Comparison of ENCODE assay signal across 8 cellular contexts in genomic region chr12:51591020-51591901, GRCh38. TPM values are rescaled to one million over a fixed set of nuclear protein-coding genes. Genes with fewer than 3 reads are reported as not detected.
DNase-seq lines count a peak whose midpoint lies in the region; ATAC-seq and TF ChIP-seq lines count a peak whose summit lies in the region.

Gene SCN8A (plus strand): TSS chr12:51591233. CDS start chr12:51662818, 71,585 bp downstream.

- no peak within 1 kb of the TSS for H3K27ac Mint-ChIP-seq in T-helper 2 cell treated with Interferon-gamma antibody and Interleukin-4, amounts not matched to agents 5 μg/mL and 100 μg/mL, for 36 hours

- in situ Hi-C loops in KBM-7 (cut with MboI; ENCODE audit: low pct_unique_long_range_greater_than_20kb, low sequenced_read_pairs): no loop called here

- peaks cover 18% of the 10 kb centered on the region for H3F3A ChIP-seq in smooth muscle cell (ENCODE audit: low read depth)

- H3K4me1 ChIP-seq in body of pancreas: peaks cover 12% of the 10 kb centered on the region
- peaks cover 10% of the 10 kb centered on the region; the same call in 1 of the 2 replicates for H3K4me1 ChIP-seq in iPS-20b (ENCODE audit: insufficient read depth, low read length)
- peaks cover 5% of the 10 kb centered on the region for H3K4me1 ChIP-seq in smooth muscle cell (ENCODE audit: low read depth)

- peaks cover 9% of the 10 kb centered on the region for H3K4me1 Mint-ChIP-seq in T-helper 2 cell treated with Interferon-gamma antibody and Interleukin-4, amounts not matched to agents 5 μg/mL and 100 μg/mL, for 36 hours (ENCODE audit: low read depth)

- peak; percentile 64 for ATAC-seq in body of pancreas
- ATAC-seq in HG02884 (IDR thresholded peaks at IDR 0.05; ENCODE audit: unreplicated experiment): no peak

- 2% methylated on average over 14 to 40 of the region's 90 CpGs for WGBS in body of pancreas, 2 donors
- WGBS in smooth muscle cell (ENCODE audit: low lambda C conversion rate): under 1% methylated on average over 27 of the region's 90 CpGs

- H2AFZ ChIP-seq in smooth muscle cell (ENCODE audit: low read depth): peak within 1 kb of the TSS; percentile 94

- H3K9me3 Mint-ChIP-seq in T-helper 2 cell treated with Interferon-gamma antibody and Interleukin-4, amounts not matched to agents 5 μg/mL and 100 μg/mL, for 36 hours: no peaks in the 10 kb centered on the region

- H3K4me3 ChIP-seq in body of pancreas: peak within 1 kb of the TSS in 1 of 2 donors; percentile 52
- peak within 1 kb of the TSS; percentile 96 for H3K4me3 ChIP-seq in iPS-20b (ENCODE audit: low read length)
- peak within 1 kb of the TSS; percentile 78 for H3K4me3 ChIP-seq in smooth muscle cell

- no peaks in the 10 kb centered on the region for H3K36me3 Mint-ChIP-seq in T-helper 2 cell treated with Interferon-gamma antibody and Interleukin-4, amounts not matched to agents 5 μg/mL and 100 μg/mL, for 36 hours (ENCODE audit: low read depth)

- H4K20me1 ChIP-seq in smooth muscle cell (ENCODE audit: low read depth): peaks cover 34% of the 10 kb centered on the region

- H3K4me3 Mint-ChIP-seq in T-helper 2 cell treated with Interferon-gamma antibody and Interleukin-4, amounts not matched to agents 5 μg/mL and 100 μg/mL, for 36 hours: peak within 1 kb of the TSS; percentile 90

- no peaks in the 10 kb centered on the region for H3K79me2 ChIP-seq in smooth muscle cell (ENCODE audit: low read depth)

- DNase-seq in DMS153 (lab: John Stamatoyannopoulos, UW) (peak; percentile 19), DMS153 treated with DMSO at 0.1 percent for 48 hours (lab: John Stamatoyannopoulos, UW; ENCODE audit: unreplicated experiment) (no peak), KBM-7 (peak; percentile 23), body of pancreas (peak; percentile 31 to 70 (median 48)), smooth muscle cell (lab: John Stamatoyannopoulos, UW; ENCODE audit: unreplicated experiment) (no peak)
- DNase-seq in T-helper 2 cell treated with Interferon-gamma antibody and Interleukin-4, amounts not matched to agents 5 μg/mL and 100 μg/mL, for 36 hours (ENCODE audit: low spot score): peak; percentile 32

- H3K27ac ChIP-seq in body of pancreas: peak within 1 kb of the TSS in 2 of 4 donors; percentile 15 to 34
- H3K27ac ChIP-seq in iPS-20b (ENCODE audit: low read length): peak within 1 kb of the TSS; percentile 61
- H3K27ac ChIP-seq in smooth muscle cell (ENCODE audit: low read depth): no peak within 1 kb of the TSS

- H3K27me3 Mint-ChIP-seq in T-helper 2 cell treated with Interferon-gamma antibody and Interleukin-4, amounts not matched to agents 5 μg/mL and 100 μg/mL, for 36 hours (ENCODE audit: low read depth): peaks cover 61% of the 10 kb centered on the region

- TF ChIP-seq CTCF in body of pancreas (IDR thresholded peaks at IDR 0.05) (no peak), smooth muscle cell (IDR thresholded peaks at IDR 0.05; ENCODE audit: borderline replicate concordance, insufficient read depth, poor library complexity, severe bottlenecking) (no peak)

- H3K4me2 ChIP-seq in smooth muscle cell: peak within 1 kb of the TSS; percentile 95

- TF ChIP-seq POLR2A in body of pancreas (IDR thresholded peaks at IDR 0.05): peak in 1 of 3 donors; percentile 9

- H3K36me3 ChIP-seq in body of pancreas (replicated peaks in 1 of 2; ENCODE audit: insufficient read depth in 1 of 2, low read depth in 2 of 2) (no peaks in the 10 kb centered on the region), iPS-20b (ENCODE audit: insufficient read depth, low read depth, low read length) (peaks cover 4% of the 10 kb centered on the region; the same call in 1 of the 2 replicates), smooth muscle cell (ENCODE audit: low read depth) (no peaks in the 10 kb centered on the region)

- intact Hi-C loops in body of pancreas (cut with DNase I): no loop called here

- H3K27me3 ChIP-seq in body of pancreas: peaks cover 0 to 5% of the 10 kb centered on the region in 2 donors
- H3K27me3 ChIP-seq in iPS-20b (ENCODE audit: insufficient read depth, low read length): peaks cover 13% of the 10 kb centered on the region
- H3K27me3 ChIP-seq in smooth muscle cell (ENCODE audit: low read depth): peaks cover 5% of the 10 kb centered on the region

- H3K9me3 ChIP-seq in body of pancreas (no peaks in the 10 kb centered on the region), iPS-20b (ENCODE audit: insufficient read depth, low read depth, low read length) (no peaks in the 10 kb centered on the region), smooth muscle cell (replicated peaks; ENCODE audit: low read depth) (no peaks in the 10 kb centered on the region)

- H3K9ac ChIP-seq in iPS-20b (ENCODE audit: low read depth, low read length) (peak within 1 kb of the TSS; percentile 94), smooth muscle cell (ENCODE audit: low read depth) (no peak within 1 kb of the TSS)

RNA-seq across cellular contexts. Expression of gene SCN8A, which starts in this region (rescaled TPM):
- 10 to 100 TPM in 1 of 2 donors, 1 to 10 TPM in 1; 4.9 to 11.2 TPM for total RNA-seq in body of pancreas
- 4.1 and 4.5 TPM in 2 replicates for total RNA-seq in smooth muscle cell
- 0.38 and 0.89 TPM in 2 replicates for polyA plus RNA-seq in smooth muscle cell

Comparison
In these comparisons a context has a peak if more than half of its experiments do, and no peak if none do; other contexts are left out.
1. DNase-seq: peak in DMS153 (single experiment), KBM-7 (single experiment), T-helper 2 cell treated with Interferon-gamma antibody and Interleukin-4, amounts not matched to agents 5 μg/mL and 100 μg/mL, for 36 hours (single experiment) and body of pancreas (4 of 4); none in DMS153 treated with DMSO at 0.1 percent for 48 hours (single experiment) and smooth muscle cell (single experiment).